Comparison of ENCODE assay signal across 8 cellular contexts in genomic region chr3:128725932-128726690, GRCh38. TPM values are rescaled to one million over a fixed set of nuclear protein-coding genes. Genes with fewer than 3 reads are reported as not detected.
DNase-seq lines count a peak whose midpoint lies in the region; ATAC-seq and TF ChIP-seq lines count a peak whose summit lies in the region.

RAB7A (plus strand) TSS chr3:128726183; CDS start chr3:128795368, 69,185 bp downstream.

- H3K4me3 Mint-ChIP-seq in chondrocyte (ENCODE audit: unreplicated experiment), result peak within 1 kb of the TSS; percentile 85

- H3K27ac Mint-ChIP-seq in chondrocyte (ENCODE audit: unreplicated experiment), result peak within 1 kb of the TSS; percentile 98

- peak within 1 kb of the TSS; percentile 92 for H3K4me3 ChIP-seq in kidney epithelial cell (ENCODE audit: low read depth, low read length)

- H3K4me1 Mint-ChIP-seq in chondrocyte (ENCODE audit: low read depth), result peaks cover 50% of the 10 kb centered on the region

- peak; percentile 99 for DNase-seq in AML-193 (lab: John Stamatoyannopoulos, UW)
- DNase-seq in NCI-H510A treated with DMSO at 0.1 percent for 48 hours (lab: John Stamatoyannopoulos, UW), result peak; percentile 73
- DNase-seq in activated CD4-positive, alpha-beta T cell treated with anti-CD3 and anti-CD28 coated beads for 24 hours (ENCODE audit: low read depth in 2 of 2), result peak; percentile 94
- DNase-seq in chondrocyte (ENCODE audit: low spot score), result peak; percentile 99
- DNase-seq in kidney epithelial cell (ENCODE audit: low read depth), result peak; percentile 94
- peak; percentile 95 to 96 for DNase-seq in stimulated activated CD4-positive, alpha-beta T cell treated with anti-CD3 and anti-CD28 coated beads, Interleukin-15, amount 100 ng/mL, for 48 hours (ENCODE audit: low read depth in 2 of 2)

- ATAC-seq in HG03439 (IDR thresholded peaks at IDR 0.05; ENCODE audit: unreplicated experiment), result peak; percentile 91

- no peaks in the 10 kb centered on the region for H3K36me3 ChIP-seq in kidney epithelial cell (ENCODE audit: control insufficient read depth, insufficient read depth, low read length)

- TF ChIP-seq CTCF in chondrocyte (IDR thresholded peaks at IDR 0.05) (no peak), kidney epithelial cell (IDR thresholded peaks at IDR 0.05; ENCODE audit: insufficient read depth, low read length, poor library complexity, severe bottlenecking) (no peak)

- peak; percentile 92 for TF ChIP-seq POLR2A in GM19193 (IDR thresholded peaks at IDR 0.05; ENCODE audit: extremely low read depth, insufficient read depth, insufficient read length)

- H3K9me3 Mint-ChIP-seq in chondrocyte (ENCODE audit: low read depth), result no peaks in the 10 kb centered on the region

- peaks cover 2% of the 10 kb centered on the region for H3K36me3 Mint-ChIP-seq in chondrocyte (ENCODE audit: low read depth)

- H3K27me3 ChIP-seq in kidney epithelial cell (ENCODE audit: control insufficient read depth, insufficient read depth, low read length), result no peaks in the 10 kb centered on the region

- peaks cover 2% of the 10 kb centered on the region for H3K27me3 Mint-ChIP-seq in chondrocyte (ENCODE audit: low read depth)

RNA-seq across cellular contexts. Expression of gene RAB7A, which starts in this region (rescaled TPM):
- total RNA-seq in chondrocyte (204 to 231 TPM (median 216 TPM) in 3 replicates), kidney epithelial cell (111 and 114 TPM in 2 replicates)

Comparison
In these comparisons a context has a peak if more than half of its experiments do, and no peak if none do; other contexts are left out.
1. Peak in every context shown above with its lines: DNase-seq, ATAC-seq and H3K4me3 ChIP-seq.